ENCODE assay signal across 30 cellular contexts in the genomic region with DNA sequence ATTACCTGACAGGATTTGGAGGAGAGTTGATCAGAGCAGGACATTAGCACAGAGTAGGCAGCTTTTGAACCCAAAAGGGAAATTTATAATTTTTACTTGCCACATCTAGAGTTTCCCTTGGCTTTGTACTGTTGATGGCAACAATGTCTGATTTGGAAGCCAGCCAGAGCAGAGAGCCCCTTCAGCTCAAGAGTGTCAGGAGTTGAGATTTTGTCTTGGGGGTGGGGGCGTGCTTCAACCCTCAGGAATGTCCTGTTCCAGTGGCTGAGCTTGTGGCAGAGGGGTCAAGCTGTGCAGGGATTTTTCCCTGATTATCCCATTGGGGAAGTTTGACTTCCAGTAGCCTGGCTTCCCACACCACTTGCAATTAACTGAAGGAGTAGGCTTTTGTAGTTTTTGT.
"Had no signal": no experiment of that assay in that cellular context is flagged by ENCODE, and none has a peak within 500 bp of the region (broad histone marks: within the 10 kb centered on the region; RNA-seq: fewer than 3 reads in every experiment).

No MANE protein-coding gene starts in this region.

- H3K36me3 ChIP-seq: prostate gland, right lobe of liver, vagina had no signal

- DNase-seq: naive thymus-derived CD8-positive, alpha-beta T cell; nephron progenitor cell; nucleus accumbens; pancreas; right cardiac atrium; right lobe of liver; sigmoid colon; spleen; stimulated activated CD4-positive, alpha-beta T cell treated with anti-CD3 and anti-CD28 coated beads, Interleukin-12 subunit alpha, Interleukin-12 subunit beta, amount 100 ng/mL, for 4 hours; stimulated activated CD4-positive, alpha-beta T cell treated with anti-CD3 and anti-CD28 coated beads, Interleukin-1b, Interleukin-23, amount 100 ng/mL, for 48 hours; stimulated activated CD4-positive, alpha-beta T cell treated with anti-CD3 and anti-CD28 coated beads, Interleukin-4, amount 100 ng/mL, for 1 hour; stimulated activated CD4-positive, alpha-beta T cell treated with anti-CD3 and anti-CD28 coated beads, Interleukin-4, amount 100 ng/mL, for 4 hours; stimulated activated CD8-positive, alpha-beta memory T cell treated with anti-CD3 and anti-CD28 coated beads, Interleukin-4, amount 100 ng/mL, for 48 hours; stimulated activated naive CD4-positive, alpha-beta T cell; stimulated activated naive CD8-positive, alpha-beta T cell treated with anti-CD3 and anti-CD28 coated beads, Interleukin-15, amount 100 ng/mL, for 72 hours; stimulated activated naive CD8-positive, alpha-beta T cell treated with anti-CD3 and anti-CD28 coated beads, Interleukin-15, Interleukin-2, amounts not matched to agents 100 U/mL and 50 U/mL, for 24 hours; substantia nigra; testis; trophoblast cell; upper lobe of left lung had no signal

- H3K4me3 ChIP-seq: pancreas, prostate gland, right lobe of liver, sigmoid colon, skin epidermis, smooth muscle cell, spleen, suprapubic skin, testis, tibial nerve, upper lobe of left lung, vagina had no signal

- ATAC-seq: naive thymus-derived CD8-positive, alpha-beta T cell; natural killer cell treated with Interleukin-12 subunit alpha and Interleukin-12 subunit beta and Interleukin-15 and Interleukin-18, amount 100 ng/mL, for 72 hours; pancreas; right cardiac atrium; right lobe of liver; stimulated activated memory B cell treated with anti-CD40 and anti-IgM and Interleukin-4, amounts not matched to agents 10 μg/mL and 1 μg/mL and 100 μg/mL, for 72 hours; stimulated activated naive CD8-positive, alpha-beta T cell treated with anti-CD3 and anti-CD28 coated beads, Interleukin-15, amount 100 ng/mL, for 72 hours; stimulated activated naive CD8-positive, alpha-beta T cell treated with anti-CD3 and anti-CD28 coated beads, Interleukin-15, Interleukin-2, amounts not matched to agents 100 U/mL and 50 U/mL, for 24 hours had no signal

- H3K9me3 ChIP-seq: neutrophil, pancreas, prostate gland, right lobe of liver, sigmoid colon, suprapubic skin, testis, vagina had no signal

- H3K27me3 Mint-ChIP-seq: naive thymus-derived CD8-positive, alpha-beta T cell; natural killer cell treated with Interleukin-12 subunit alpha and Interleukin-12 subunit beta and Interleukin-15 and Interleukin-18, amount 100 ng/mL, for 72 hours; stimulated activated memory B cell treated with anti-CD40 and anti-IgM and Interleukin-4, amounts not matched to agents 10 μg/mL and 1 μg/mL and 100 μg/mL, for 72 hours; stimulated activated naive CD8-positive, alpha-beta T cell treated with anti-CD3 and anti-CD28 coated beads, Interleukin-15, amount 100 ng/mL, for 72 hours had no signal

- H3K4me3 Mint-ChIP-seq: naive thymus-derived CD8-positive, alpha-beta T cell; natural killer cell treated with Interleukin-12 subunit alpha and Interleukin-12 subunit beta and Interleukin-15 and Interleukin-18, amount 100 ng/mL, for 72 hours; nephron progenitor cell; neural crest cell; stimulated activated memory B cell treated with anti-CD40 and anti-IgM and Interleukin-4, amounts not matched to agents 10 μg/mL and 1 μg/mL and 100 μg/mL, for 72 hours; stimulated activated naive CD8-positive, alpha-beta T cell treated with anti-CD3 and anti-CD28 coated beads, Interleukin-15, amount 100 ng/mL, for 72 hours had no signal

- H3K4me1 Mint-ChIP-seq: nephron progenitor cell, neural crest cell had no signal

- H3K27ac Mint-ChIP-seq: natural killer cell treated with Interleukin-12 subunit alpha and Interleukin-12 subunit beta and Interleukin-15 and Interleukin-18, amount 100 ng/mL, for 72 hours; nephron progenitor cell; stimulated activated memory B cell treated with anti-CD40 and anti-IgM and Interleukin-4, amounts not matched to agents 10 μg/mL and 1 μg/mL and 100 μg/mL, for 72 hours had no signal

- H3K4me1 ChIP-seq: pancreas, prostate gland, right lobe of liver, sigmoid colon, suprapubic skin, testis, tibial nerve, vagina had no signal

- H3K27ac ChIP-seq: neutrophil, pancreas, prostate gland, right lobe of liver, sigmoid colon, skin epidermis, spleen, suprapubic skin, testis, tibial nerve, upper lobe of left lung, vagina had no signal

- H3K27me3 ChIP-seq: neutrophil, pancreas, right lobe of liver, sigmoid colon, spleen, suprapubic skin, testis, tibial nerve, upper lobe of left lung, vagina had no signal
